8 cellular contexts compared by ENCODE assay signal in genomic region chr3:127455541-127456450, GRCh38.
DNase-seq lines count a peak whose midpoint lies in the region; ATAC-seq and TF ChIP-seq lines count a peak whose summit lies in the region.

No MANE protein-coding gene starts in this region.

- no peaks in the 10 kb centered on the region for H3K9me3 Mint-ChIP-seq in activated T-helper 17 cell treated with anti-CD3 and anti-CD28 coated beads, Interleukin-2, amount 50 U/mL, for 72 hours
- peaks cover 3% of the 10 kb centered on the region for H3K9me3 Mint-ChIP-seq in nephron progenitor cell

- no peaks in the 10 kb centered on the region for H3K9me3 ChIP-seq in BE2C
- no peaks in the 10 kb centered on the region for H3K9me3 ChIP-seq in tibial nerve

- TF ChIP-seq EP300 in tibial nerve (IDR thresholded peaks at IDR 0.05): no peak

- peak overlapping the region; percentile 37 for H3K4me3 Mint-ChIP-seq in activated T-helper 17 cell treated with anti-CD3 and anti-CD28 coated beads, Interleukin-2, amount 50 U/mL, for 72 hours
- H3K4me3 Mint-ChIP-seq in nephron progenitor cell: peak overlapping the region; percentile 40

- H3K4me1 Mint-ChIP-seq in activated T-helper 17 cell treated with anti-CD3 and anti-CD28 coated beads, Interleukin-2, amount 50 U/mL, for 72 hours: peaks cover 4% of the 10 kb centered on the region
- peaks cover 10% of the 10 kb centered on the region for H3K4me1 Mint-ChIP-seq in nephron progenitor cell

- no peaks in the 10 kb centered on the region for H3K27me3 ChIP-seq in BE2C
- peaks cover 0 to 75% of the 10 kb centered on the region in 2 donors for H3K27me3 ChIP-seq in tibial nerve

- H3K27ac Mint-ChIP-seq in activated T-helper 17 cell treated with anti-CD3 and anti-CD28 coated beads, Interleukin-2, amount 50 U/mL, for 72 hours: no peak overlapping the region
- no peak overlapping the region for H3K27ac Mint-ChIP-seq in nephron progenitor cell

- peak; percentile 91 for DNase-seq in BE2C
- peak; percentile 23 for DNase-seq in HS-5 (ENCODE audit: low read depth)
- peak; percentile 64 for DNase-seq in NCI-H82 treated with DMSO at 0.1 percent for 48 hours (lab: John Stamatoyannopoulos, UW; ENCODE audit: unreplicated experiment)
- DNase-seq in foreskin melanocyte: peak; percentile 30
- DNase-seq in nephron progenitor cell: peak; percentile 92
- peak; percentile 43 to 54 for DNase-seq in tibial nerve (ENCODE audit: low spot score in 2 of 2)

- H3K27ac ChIP-seq in tibial nerve: no peak overlapping the region

- peaks cover 62% of the 10 kb centered on the region for H3K27me3 Mint-ChIP-seq in activated T-helper 17 cell treated with anti-CD3 and anti-CD28 coated beads, Interleukin-2, amount 50 U/mL, for 72 hours
- H3K27me3 Mint-ChIP-seq in nephron progenitor cell (ENCODE audit: low read depth, poor library complexity): peaks cover 91% of the 10 kb centered on the region

- H3K36me3 ChIP-seq in BE2C: no peaks in the 10 kb centered on the region
- no peaks in the 10 kb centered on the region for H3K36me3 ChIP-seq in tibial nerve

- peak; percentile 81 for ATAC-seq in GM19025 (IDR thresholded peaks at IDR 0.05; ENCODE audit: low read depth, unreplicated experiment)
- peak; percentile 80 for ATAC-seq in activated T-helper 17 cell treated with anti-CD3 and anti-CD28 coated beads, Interleukin-2, amount 50 U/mL, for 72 hours (replicated peaks)

- TF ChIP-seq POLR2A in tibial nerve (IDR thresholded peaks at IDR 0.05): no peak

- TF ChIP-seq CTCF in BE2C (IDR thresholded peaks at IDR 0.05; ENCODE audit: low read depth, low read length) (peak; percentile 82), nephron progenitor cell (IDR thresholded peaks at IDR 0.05) (peak; percentile 95), tibial nerve (IDR thresholded peaks at IDR 0.05) (peak; percentile 72 to 94 (median 88))

- H3K4me1 ChIP-seq in BE2C (peaks cover 12% of the 10 kb centered on the region), tibial nerve (peaks cover 0 to 25% (median 19%) of the 10 kb centered on the region in 4 donors)

- H3K36me3 Mint-ChIP-seq in activated T-helper 17 cell treated with anti-CD3 and anti-CD28 coated beads, Interleukin-2, amount 50 U/mL, for 72 hours (ENCODE audit: low read depth): no peaks in the 10 kb centered on the region
- no peaks in the 10 kb centered on the region for H3K36me3 Mint-ChIP-seq in nephron progenitor cell (ENCODE audit: low read depth)

- WGBS in tibial nerve, 2 donors: 4% methylated on average over 25 to 54 of the region's 67 CpGs

- H3K4me3 ChIP-seq in BE2C (ENCODE audit: low read depth, low read length) (peak overlapping the region; percentile 60), tibial nerve (peak overlapping the region in 2 of 4 donors; percentile 18 to 36)

Comparison
In these comparisons a context has a peak if more than half of its experiments do, and no peak if none do; other contexts are left out.
1. DNase-seq: peak in every context shown above with its lines; median percentile 92 in nephron progenitor cell; 91 in BE2C; 64 in NCI-H82 treated with DMSO at 0.1 percent for 48 hours; 48 in tibial nerve; 30 in foreskin melanocyte; 23 in HS-5.